In genomic region chrX:132401935-132402334, GRCh38 we compare ENCODE assay signal across 1 cellular context.
TF ChIP-seq lines count a peak whose summit lies in the region.

No MANE protein-coding gene starts in this region.

TF ChIP-seq in K562, 482 proteins besides CTCF, POLR2A, EP300 and RAD21 (continued from another document):
- TF ChIP-seq GTF3C2 (IDR thresholded peaks at IDR 0.05; ENCODE audit: borderline replicate concordance, extremely low read depth, insufficient read length) (no peak), SP2 (IDR thresholded peaks at IDR 0.05; ENCODE audit: extremely low read depth, low read depth, low read length, poor library complexity, severe bottlenecking) (no peak), SMARCA4 (IDR thresholded peaks at IDR 0.05) (no peak), MAFG (tag; conservative IDR thresholded peaks at IDR 0.05) (peak; percentile 29; the same call in 1 of the 2 replicates), CBX5 (IDR thresholded peaks at IDR 0.05; ENCODE audit: borderline replicate concordance, low read depth) (no peak), SFPQ (IDR thresholded peaks at IDR 0.05; ENCODE audit: low read depth, low read length) (no peak), ARID1B (IDR thresholded peaks at IDR 0.05) (no peak), DEAF1 (CRISPR knock-in tag; IDR thresholded peaks at IDR 0.05) (no peak), SIRT6 (IDR thresholded peaks at IDR 0.05; ENCODE audit: low read depth, low read length) (no peak), PTTG1 (tag; IDR thresholded peaks at IDR 0.05; ENCODE audit: low read depth) (no peak), TEAD2 (tag; IDR thresholded peaks at IDR 0.05) (no peak), PTBP1 (IDR thresholded peaks at IDR 0.05; ENCODE audit: low read depth, low read length) (no peak), MCM7 (IDR thresholded peaks at IDR 0.05) (no peak), GATAD2A (IDR thresholded peaks at IDR 0.05) (no peak), TRIM28 (IDR thresholded peaks at IDR 0.05) (no peak), HES1 (IDR thresholded peaks at IDR 0.05; ENCODE audit: low read depth) (no peak), ZNF280A (IDR thresholded peaks at IDR 0.05; ENCODE audit: low read depth, partially characterized antibody) (no peak)
